2 cellular contexts compared by ENCODE assay signal in the genomic region with DNA sequence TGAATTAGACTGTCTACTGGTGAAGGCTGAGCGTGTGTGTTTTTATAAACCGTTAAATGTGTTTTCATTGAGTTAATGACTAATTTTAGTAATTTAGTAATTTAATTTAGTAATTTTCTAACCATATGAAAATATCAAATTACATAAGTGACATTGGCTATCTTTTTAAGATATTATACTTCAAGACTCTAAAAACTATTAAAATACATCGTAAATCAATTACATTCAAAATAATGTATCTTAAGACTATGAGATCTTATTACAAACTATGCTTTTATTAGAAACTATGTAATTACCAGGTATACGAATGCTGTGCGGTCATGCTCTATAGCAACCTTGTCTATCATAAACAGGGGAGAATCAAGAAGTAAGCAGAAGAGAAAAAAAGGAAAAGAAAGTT.
TF ChIP-seq lines count a peak whose summit lies in the region.

No MANE protein-coding gene starts in this region.

TF ChIP-seq in A549, 52 proteins besides CTCF, POLR2A, EP300 and RAD21:
- TF ChIP-seq PHF8 (IDR thresholded peaks at IDR 0.05; ENCODE audit: borderline replicate concordance, low read depth) (no peak), BCL3 (IDR thresholded peaks at IDR 0.05) (no peak), EHMT2 (IDR thresholded peaks at IDR 0.05; ENCODE audit: low read depth) (no peak), MAZ (IDR thresholded peaks at IDR 0.05; ENCODE audit: borderline replicate concordance, low read depth, low read length) (no peak), ZSCAN20 (CRISPR knock-in tag; IDR thresholded peaks at IDR 0.05) (no peak), REST (IDR thresholded peaks at IDR 0.05) (no peak)

TF ChIP-seq in K562, 482 proteins besides CTCF, POLR2A, EP300 and RAD21:
- TF ChIP-seq MECOM (CRISPR knock-in tag; IDR thresholded peaks at IDR 0.05), result no peak
- TF ChIP-seq BRCA1 (IDR thresholded peaks at IDR 0.05), result 0 out of 2 replicates have a peak, but pooled peaks have one; percentile 44
- no peak for TF ChIP-seq BRCA1 (CRISPR knock-in tag; IDR thresholded peaks at IDR 0.05)
